1 cellular context compared by ENCODE assay signal in the genomic region with DNA sequence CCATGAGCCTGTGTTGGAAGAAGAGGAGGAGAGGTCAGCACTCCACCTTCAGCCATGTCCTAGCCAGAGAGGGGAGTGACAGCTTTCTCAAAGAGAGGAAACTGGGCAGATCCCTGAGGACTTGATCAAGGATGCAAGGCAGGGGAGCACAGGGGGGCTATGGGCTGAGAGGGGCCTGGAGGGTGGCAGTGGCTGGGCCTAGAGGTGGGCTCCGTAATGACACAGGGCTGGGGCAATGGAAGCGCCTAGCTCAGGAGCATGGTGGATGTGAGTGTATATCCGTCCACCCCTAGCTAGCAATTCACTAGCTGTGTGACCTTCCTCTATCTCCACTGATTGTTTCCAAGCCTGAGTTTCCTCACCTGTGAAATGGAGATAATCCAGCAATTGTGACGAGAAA.
TF ChIP-seq lines count a peak whose summit lies in the region.

No MANE protein-coding gene starts in this region.

TF ChIP-seq in GM23338, 12 proteins besides CTCF, POLR2A, EP300 and RAD21 (continued from another document):
- TF ChIP-seq, protein P1, sequence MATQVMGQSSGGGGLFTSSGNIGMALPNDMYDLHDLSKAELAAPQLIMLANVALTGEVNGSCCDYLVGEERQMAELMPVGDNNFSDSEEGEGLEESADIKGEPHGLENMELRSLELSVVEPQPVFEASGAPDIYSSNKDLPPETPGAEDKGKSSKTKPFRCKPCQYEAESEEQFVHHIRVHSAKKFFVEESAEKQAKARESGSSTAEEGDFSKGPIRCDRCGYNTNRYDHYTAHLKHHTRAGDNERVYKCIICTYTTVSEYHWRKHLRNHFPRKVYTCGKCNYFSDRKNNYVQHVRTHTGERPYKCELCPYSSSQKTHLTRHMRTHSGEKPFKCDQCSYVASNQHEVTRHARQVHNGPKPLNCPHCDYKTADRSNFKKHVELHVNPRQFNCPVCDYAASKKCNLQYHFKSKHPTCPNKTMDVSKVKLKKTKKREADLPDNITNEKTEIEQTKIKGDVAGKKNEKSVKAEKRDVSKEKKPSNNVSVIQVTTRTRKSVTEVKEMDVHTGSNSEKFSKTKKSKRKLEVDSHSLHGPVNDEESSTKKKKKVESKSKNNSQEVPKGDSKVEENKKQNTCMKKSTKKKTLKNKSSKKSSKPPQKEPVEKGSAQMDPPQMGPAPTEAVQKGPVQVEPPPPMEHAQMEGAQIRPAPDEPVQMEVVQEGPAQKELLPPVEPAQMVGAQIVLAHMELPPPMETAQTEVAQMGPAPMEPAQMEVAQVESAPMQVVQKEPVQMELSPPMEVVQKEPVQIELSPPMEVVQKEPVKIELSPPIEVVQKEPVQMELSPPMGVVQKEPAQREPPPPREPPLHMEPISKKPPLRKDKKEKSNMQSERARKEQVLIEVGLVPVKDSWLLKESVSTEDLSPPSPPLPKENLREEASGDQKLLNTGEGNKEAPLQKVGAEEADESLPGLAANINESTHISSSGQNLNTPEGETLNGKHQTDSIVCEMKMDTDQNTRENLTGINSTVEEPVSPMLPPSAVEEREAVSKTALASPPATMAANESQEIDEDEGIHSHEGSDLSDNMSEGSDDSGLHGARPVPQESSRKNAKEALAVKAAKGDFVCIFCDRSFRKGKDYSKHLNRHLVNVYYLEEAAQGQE (IDR thresholded peaks at IDR 0.05; ENCODE audit: unreplicated experiment), result no peak
